20 cellular contexts compared by ENCODE assay signal in genomic region chr3:62644493-62644892, GRCh38.
"Had no signal": no experiment of that assay in that cellular context is flagged by ENCODE, and none has a peak within 500 bp of the region (broad histone marks: within the 10 kb centered on the region; RNA-seq: fewer than 3 reads in every experiment).

No MANE protein-coding gene starts in this region.

- H2AFZ ChIP-seq: hepatocyte had no signal

- H3K27me3 ChIP-seq: dorsolateral prefrontal cortex, esophagus muscularis mucosa, foreskin keratinocyte, gastroesophageal sphincter, heart left ventricle, hepatocyte, left lung had no signal

- H3K4me3 ChIP-seq: coronary artery, dorsolateral prefrontal cortex, esophagus muscularis mucosa, gastroesophageal sphincter, heart left ventricle, hepatocyte, left lung, lower lobe of right lung, mucosa of descending colon had no signal

- H3K27ac Mint-ChIP-seq: immature natural killer cell, mesothelial cell of epicardium had no signal

- DNase-seq: dermis blood vessel endothelial cell; dorsolateral prefrontal cortex; effector CD4-positive, alpha-beta T cell; effector memory CD4-positive, alpha-beta T cell; foreskin keratinocyte; heart left ventricle; immature natural killer cell; islet precursor cell; left cardiac atrium; left lung; left ventricle myocardium superior; lower lobe of right lung; mesenchymal stem cell; mucosa of descending colon; naive B cell had no signal

- H3K4me1 Mint-ChIP-seq: immature natural killer cell, naive B cell had no signal

- H3K36me3 ChIP-seq: esophagus muscularis mucosa, gastroesophageal sphincter, heart left ventricle, left lung, lower lobe of right lung had no signal

- H3K4me3 Mint-ChIP-seq: immature natural killer cell, mesothelial cell of epicardium, naive B cell had no signal

- H3K9me3 Mint-ChIP-seq: mesothelial cell of epicardium had no signal

- H3K4me1 ChIP-seq: esophagus muscularis mucosa, foreskin keratinocyte, gastroesophageal sphincter, heart left ventricle, left lung, lower lobe of right lung had no signal

- H3K27ac ChIP-seq: coronary artery, esophagus muscularis mucosa, foreskin keratinocyte, gastroesophageal sphincter, heart left ventricle, hepatocyte, left lung, lower lobe of right lung had no signal

- H3K79me2 ChIP-seq: hepatocyte had no signal

- H3K9me3 ChIP-seq: esophagus muscularis mucosa, gastroesophageal sphincter, heart left ventricle, left lung, lower lobe of right lung, mucosa of descending colon had no signal

- ATAC-seq: foreskin keratinocyte, gastroesophageal sphincter, heart left ventricle, left cardiac atrium, left lung, left ventricle myocardium superior, lower lobe of right lung, mucosa of descending colon had no signal

- H3K4me2 ChIP-seq: hepatocyte had no signal

- H3K36me3 Mint-ChIP-seq: immature natural killer cell, mesothelial cell of epicardium, naive B cell had no signal
